Comparison of ENCODE assay signal across 1 cellular context in the genomic region with DNA sequence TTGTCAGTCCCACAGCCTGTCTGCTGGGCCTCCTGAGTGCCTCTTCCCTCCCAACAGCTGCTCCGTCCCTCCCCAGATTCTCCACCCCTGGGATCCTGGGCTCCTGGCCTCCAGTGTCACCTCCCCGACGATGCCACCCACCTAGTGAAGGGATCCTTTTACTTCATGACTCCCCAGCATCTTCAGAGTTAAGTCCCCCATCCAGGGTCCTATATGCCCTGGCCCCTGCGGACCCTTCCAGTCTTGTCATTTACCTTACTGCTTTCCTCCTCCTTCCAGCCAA.
TF ChIP-seq lines count a peak whose summit lies in the region.

No MANE protein-coding gene starts in this region.

TF ChIP-seq in HCT116, 20 proteins besides CTCF, POLR2A, EP300 and RAD21:
- TF ChIP-seq, protein P1, sequence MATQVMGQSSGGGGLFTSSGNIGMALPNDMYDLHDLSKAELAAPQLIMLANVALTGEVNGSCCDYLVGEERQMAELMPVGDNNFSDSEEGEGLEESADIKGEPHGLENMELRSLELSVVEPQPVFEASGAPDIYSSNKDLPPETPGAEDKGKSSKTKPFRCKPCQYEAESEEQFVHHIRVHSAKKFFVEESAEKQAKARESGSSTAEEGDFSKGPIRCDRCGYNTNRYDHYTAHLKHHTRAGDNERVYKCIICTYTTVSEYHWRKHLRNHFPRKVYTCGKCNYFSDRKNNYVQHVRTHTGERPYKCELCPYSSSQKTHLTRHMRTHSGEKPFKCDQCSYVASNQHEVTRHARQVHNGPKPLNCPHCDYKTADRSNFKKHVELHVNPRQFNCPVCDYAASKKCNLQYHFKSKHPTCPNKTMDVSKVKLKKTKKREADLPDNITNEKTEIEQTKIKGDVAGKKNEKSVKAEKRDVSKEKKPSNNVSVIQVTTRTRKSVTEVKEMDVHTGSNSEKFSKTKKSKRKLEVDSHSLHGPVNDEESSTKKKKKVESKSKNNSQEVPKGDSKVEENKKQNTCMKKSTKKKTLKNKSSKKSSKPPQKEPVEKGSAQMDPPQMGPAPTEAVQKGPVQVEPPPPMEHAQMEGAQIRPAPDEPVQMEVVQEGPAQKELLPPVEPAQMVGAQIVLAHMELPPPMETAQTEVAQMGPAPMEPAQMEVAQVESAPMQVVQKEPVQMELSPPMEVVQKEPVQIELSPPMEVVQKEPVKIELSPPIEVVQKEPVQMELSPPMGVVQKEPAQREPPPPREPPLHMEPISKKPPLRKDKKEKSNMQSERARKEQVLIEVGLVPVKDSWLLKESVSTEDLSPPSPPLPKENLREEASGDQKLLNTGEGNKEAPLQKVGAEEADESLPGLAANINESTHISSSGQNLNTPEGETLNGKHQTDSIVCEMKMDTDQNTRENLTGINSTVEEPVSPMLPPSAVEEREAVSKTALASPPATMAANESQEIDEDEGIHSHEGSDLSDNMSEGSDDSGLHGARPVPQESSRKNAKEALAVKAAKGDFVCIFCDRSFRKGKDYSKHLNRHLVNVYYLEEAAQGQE (IDR thresholded peaks at IDR 0.05; ENCODE audit: low read depth) = no peak
- TF ChIP-seq, protein P2, sequence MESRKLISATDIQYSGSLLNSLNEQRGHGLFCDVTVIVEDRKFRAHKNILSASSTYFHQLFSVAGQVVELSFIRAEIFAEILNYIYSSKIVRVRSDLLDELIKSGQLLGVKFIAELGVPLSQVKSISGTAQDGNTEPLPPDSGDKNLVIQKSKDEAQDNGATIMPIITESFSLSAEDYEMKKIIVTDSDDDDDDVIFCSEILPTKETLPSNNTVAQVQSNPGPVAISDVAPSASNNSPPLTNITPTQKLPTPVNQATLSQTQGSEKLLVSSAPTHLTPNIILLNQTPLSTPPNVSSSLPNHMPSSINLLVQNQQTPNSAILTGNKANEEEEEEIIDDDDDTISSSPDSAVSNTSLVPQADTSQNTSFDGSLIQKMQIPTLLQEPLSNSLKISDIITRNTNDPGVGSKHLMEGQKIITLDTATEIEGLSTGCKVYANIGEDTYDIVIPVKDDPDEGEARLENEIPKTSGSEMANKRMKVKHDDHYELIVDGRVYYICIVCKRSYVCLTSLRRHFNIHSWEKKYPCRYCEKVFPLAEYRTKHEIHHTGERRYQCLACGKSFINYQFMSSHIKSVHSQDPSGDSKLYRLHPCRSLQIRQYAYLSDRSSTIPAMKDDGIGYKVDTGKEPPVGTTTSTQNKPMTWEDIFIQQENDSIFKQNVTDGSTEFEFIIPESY (IDR thresholded peaks at IDR 0.05; ENCODE audit: extremely low read depth, insufficient replicate concordance, low read length) = no peak
- TF ChIP-seq, protein P3, sequence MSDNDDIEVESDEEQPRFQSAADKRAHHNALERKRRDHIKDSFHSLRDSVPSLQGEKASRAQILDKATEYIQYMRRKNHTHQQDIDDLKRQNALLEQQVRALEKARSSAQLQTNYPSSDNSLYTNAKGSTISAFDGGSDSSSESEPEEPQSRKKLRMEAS (IDR thresholded peaks at IDR 0.05) = no peak
- TF ChIP-seq CEBPB (IDR thresholded peaks at IDR 0.05; ENCODE audit: low read depth) (no peak), SIN3A (IDR thresholded peaks at IDR 0.05; ENCODE audit: low read depth) (no peak), EZH2 (IDR thresholded peaks at IDR 0.05) (no peak)
